In genomic region chr5:64769856-64770255, GRCh38 we compare ENCODE assay signal across 8 cellular contexts. TPM values are rescaled to one million over a fixed set of nuclear protein-coding genes. Genes with fewer than 3 reads are reported as not detected.
DNase-seq lines count a peak whose midpoint lies in the region; ATAC-seq and TF ChIP-seq lines count a peak whose summit lies in the region.

No MANE protein-coding gene starts in this region.

- no peak for TF ChIP-seq CTCF in BE2C (IDR thresholded peaks at IDR 0.05; ENCODE audit: low read depth, low read length)
- TF ChIP-seq CTCF in coronary artery (IDR thresholded peaks at IDR 0.05) = no peak
- no peak for TF ChIP-seq CTCF in natural killer cell (IDR thresholded peaks at IDR 0.05)

- H3K4me3 Mint-ChIP-seq in natural killer cell = peak overlapping the region; percentile 98

- ATAC-seq in natural killer cell = no peak
- no peak for ATAC-seq in HG02610 (IDR thresholded peaks at IDR 0.05; ENCODE audit: unreplicated experiment)

- H3K4me1 ChIP-seq in BE2C = peaks cover 3% of the 10 kb centered on the region; the same call in 1 of the 2 replicates
- peaks cover 59% of the 10 kb centered on the region for H3K4me1 ChIP-seq in Karpas-422 (ENCODE audit: low read length)

- H3K27ac ChIP-seq in Karpas-422 (ENCODE audit: low read length) (no peak overlapping the region), coronary artery (no peak overlapping the region)

- peak overlapping the region; percentile 95 to 97 for H3K27ac Mint-ChIP-seq in natural killer cell

- peaks cover 45 to 52% of the 10 kb centered on the region in 2 donors for H3K4me1 Mint-ChIP-seq in natural killer cell

- peaks cover 3% of the 10 kb centered on the region; the same call in 1 of the 2 replicates for H3K36me3 ChIP-seq in BE2C
- peaks cover 16% of the 10 kb centered on the region; the same call in 1 of the 2 replicates for H3K36me3 ChIP-seq in Karpas-422 (ENCODE audit: insufficient read depth, low read length)

- H3K9ac ChIP-seq in Karpas-422 (ENCODE audit: low read length) = peak overlapping the region; percentile 87

- no peaks in the 10 kb centered on the region for H4K20me1 ChIP-seq in Karpas-422 (ENCODE audit: insufficient read depth, low read depth, low read length)

- no peaks in the 10 kb centered on the region for H3K9me3 ChIP-seq in BE2C
- H3K9me3 ChIP-seq in Karpas-422 (ENCODE audit: low read length) = no peaks in the 10 kb centered on the region

- H3K9me2 ChIP-seq in Karpas-422 (replicated peaks; ENCODE audit: insufficient read depth, low read length) = no peaks in the 10 kb centered on the region

- no peaks in the 10 kb centered on the region for H3K27me3 Mint-ChIP-seq in natural killer cell (ENCODE audit: low read depth in 2 of 2)

- DNase-seq in BE2C (no peak), Karpas-422 (no peak), coronary artery (ENCODE audit: low spot score) (no peak), natural killer cell (no peak), CD1c-positive myeloid dendritic cell (ENCODE audit: extremely low spot score) (no peak)
- no peak for DNase-seq in stimulated activated CD4-positive, alpha-beta T cell treated with anti-CD3 and anti-CD28 coated beads, Interleukin-12 subunit alpha, Interleukin-12 subunit beta, amount 100 ng/mL, for 4 hours
- no peak for DNase-seq in effector CD8-positive, alpha-beta T cell (lab: John Stamatoyannopoulos, UW)

- H3K36me3 Mint-ChIP-seq in natural killer cell = no peaks in the 10 kb centered on the region

- H3K4me3 ChIP-seq in BE2C (ENCODE audit: low read depth, low read length) (peak overlapping the region; percentile 97), Karpas-422 (ENCODE audit: low read length) (peak overlapping the region; percentile 81), coronary artery (peak overlapping the region; percentile 87)

- H3K27me3 ChIP-seq in BE2C = no peaks in the 10 kb centered on the region
- H3K27me3 ChIP-seq in Karpas-422 (ENCODE audit: low read length) = no peaks in the 10 kb centered on the region

- no peaks in the 10 kb centered on the region for H3K9me3 Mint-ChIP-seq in natural killer cell

- intact Hi-C loops in natural killer cell (cut with micrococcal nuclease) = loop anchor here (5.0 kb wide), 2 partner anchors 267 to 792 kb away; partner anchors contain the start of genes CENPK and PPWD1

- H3K4me2 ChIP-seq in Karpas-422 (ENCODE audit: low read depth, low read length, poor library complexity, severe bottlenecking) = peak overlapping the region; percentile 94

- peaks cover 93% of the 10 kb centered on the region for H3K79me2 ChIP-seq in Karpas-422 (ENCODE audit: low read length)

- no peak overlapping the region for H2AFZ ChIP-seq in Karpas-422 (ENCODE audit: low read length)

RNA-seq across cellular contexts. Expression of gene CWC27, which starts 1.1 kb away (rescaled TPM):
- polyA plus RNA-seq in BE2C (2012; ENCODE audit: insufficient read depth, insufficient read length, low read depth) = 25.5 TPM
- 19.5 and 24.5 TPM in 2 replicates for total RNA-seq in Karpas-422 (2014; rRNA removed; shearing (Covaris generic); ENCODE audit: low replicate concordance)
- total RNA-seq in natural killer cell = 10 to 100 TPM; 21.6 to 26.3 (median 25.7) TPM

RNA-seq across cellular contexts. Expression of gene SREK1IP1, which starts 1.4 kb away (rescaled TPM):
- polyA plus RNA-seq in BE2C (2012; ENCODE audit: insufficient read depth, insufficient read length, low read depth) = 12.1 TPM
- 3.3 and 29.4 TPM in 2 replicates for total RNA-seq in Karpas-422 (2014; rRNA removed; shearing (Covaris generic); ENCODE audit: low replicate concordance)
- total RNA-seq in natural killer cell = 10 to 100 TPM; 20.2 to 28.0 (median 24.4) TPM
